Comparison of ENCODE assay signal across 17 cellular contexts in genomic region chr9:109317311-109317978, GRCh38. TPM values are rescaled to one million over a fixed set of nuclear protein-coding genes. Genes with fewer than 3 reads are reported as not detected.
A peak's percentile ranks its signal among the peaks of the same experiment; 100 is the strongest.
DNase-seq lines count a peak whose midpoint lies in the region; ATAC-seq and TF ChIP-seq lines count a peak whose summit lies in the region.
"Had no signal": no experiment of that assay in that cellular context is flagged by ENCODE, and none has a peak within 500 bp of the region (broad histone marks: within the 10 kb centered on the region; RNA-seq: fewer than 3 reads in every experiment).

No MANE protein-coding gene starts in this region.

- H4K20me1 ChIP-seq in neural progenitor cell (ENCODE audit: low read depth): peaks cover 33% of the 10 kb centered on the region

- in situ Hi-C loops in G401 (cut with HindIII; ENCODE audit: low sequenced_read_pairs) (no loop called here), gastrocnemius medialis (cut with MboI; ENCODE audit: low sequenced_read_pairs in 4 of 4) (loop anchor here in 3 of 4 donors (5.0 to 10.0 kb wide), 2 partner anchors 70 to 213 kb away; no protein-coding TSS in a partner anchor)

- TF ChIP-seq POLR2A in gastrocnemius medialis (IDR thresholded peaks at IDR 0.05): no peak

- H3K36me3 ChIP-seq in neural progenitor cell (no peaks in the 10 kb centered on the region), gastrocnemius medialis (no peaks in the 10 kb centered on the region)
- H3K36me3 ChIP-seq: MG63 had no signal

- no peak for ATAC-seq in gastrocnemius medialis
- ATAC-seq in GM21786 (IDR thresholded peaks at IDR 0.05; ENCODE audit: unreplicated experiment): no peak

- H3K4me3 ChIP-seq in neural progenitor cell: no peak overlapping the region
- H3K4me3 ChIP-seq in gastrocnemius medialis: no peak overlapping the region
- H3K4me3 ChIP-seq: MG63 had no signal

- TF ChIP-seq CTCF in neural progenitor cell (IDR thresholded peaks at IDR 0.05) (no peak), gastrocnemius medialis (IDR thresholded peaks at IDR 0.05 in 4 of 5, conservative IDR thresholded peaks at IDR 0.05 in 1 of 5) (no peak)

- peaks cover 32% of the 10 kb centered on the region for H3K4me1 ChIP-seq in neural progenitor cell
- H3K4me1 ChIP-seq in gastrocnemius medialis: peaks cover 15 to 21% of the 10 kb centered on the region in 2 donors

- peaks cover 41% of the 10 kb centered on the region for H3K27me3 Mint-ChIP-seq in neural progenitor cell (ENCODE audit: insufficient read depth, low read depth)
- peaks cover 84% of the 10 kb centered on the region for H3K27me3 Mint-ChIP-seq in activated T-cell treated with anti-CD3 and anti-CD28 coated beads, Interleukin-2, amount 50 U/mL, for 24 hours

- intact Hi-C loops in gastrocnemius medialis (cut with DNase I; ENCODE audit: low total_unique reads): loop anchor here (2.0 to 10.0 kb wide), 2 partner anchors 45 to 223 kb away; no protein-coding TSS in a partner anchor

- no peaks in the 10 kb centered on the region for H3K9me3 Mint-ChIP-seq in neural progenitor cell
- no peaks in the 10 kb centered on the region for H3K9me3 Mint-ChIP-seq in activated T-cell treated with anti-CD3 and anti-CD28 coated beads, Interleukin-2, amount 50 U/mL, for 24 hours
- H3K9me3 Mint-ChIP-seq: activated naive CD4-positive, alpha-beta T cell treated with anti-CD3 and anti-CD28 coated beads, Interleukin-2, amount 50 U/mL, for 24 hours; memory B cell had no signal

- no peaks in the 10 kb centered on the region for H3K36me3 Mint-ChIP-seq in neural progenitor cell
- H3K36me3 Mint-ChIP-seq in activated T-cell treated with anti-CD3 and anti-CD28 coated beads, Interleukin-2, amount 50 U/mL, for 24 hours (ENCODE audit: low read depth): no peaks in the 10 kb centered on the region
- H3K36me3 Mint-ChIP-seq: activated naive CD4-positive, alpha-beta T cell treated with anti-CD3 and anti-CD28 coated beads, Interleukin-2, amount 50 U/mL, for 24 hours; memory B cell had no signal

- H3K27ac ChIP-seq in neural progenitor cell (no peak overlapping the region), gastrocnemius medialis (peak overlapping the region in 2 of 4 donors; percentile 47 to 52)
- H3K27ac ChIP-seq: HL-60 had no signal

- H3K9ac ChIP-seq in neural progenitor cell: no peak overlapping the region

- H3K4me3 Mint-ChIP-seq in neural progenitor cell: peak overlapping the region; percentile 15
- no peak overlapping the region for H3K4me3 Mint-ChIP-seq in activated T-cell treated with anti-CD3 and anti-CD28 coated beads, Interleukin-2, amount 50 U/mL, for 24 hours
- H3K4me3 Mint-ChIP-seq: activated naive CD4-positive, alpha-beta T cell treated with anti-CD3 and anti-CD28 coated beads, Interleukin-2, amount 50 U/mL, for 24 hours; memory B cell had no signal

- H3K4me2 ChIP-seq in neural progenitor cell: peak overlapping the region; percentile 98

- peaks cover 32% of the 10 kb centered on the region for H3K4me1 Mint-ChIP-seq in neural progenitor cell
- peaks cover 15% of the 10 kb centered on the region for H3K4me1 Mint-ChIP-seq in activated T-cell treated with anti-CD3 and anti-CD28 coated beads, Interleukin-2, amount 50 U/mL, for 24 hours (ENCODE audit: low read depth)

- no peak overlapping the region for H3K27ac Mint-ChIP-seq in neural progenitor cell
- H3K27ac Mint-ChIP-seq in activated T-cell treated with anti-CD3 and anti-CD28 coated beads, Interleukin-2, amount 50 U/mL, for 24 hours: no peak overlapping the region
- H3K27ac Mint-ChIP-seq: activated naive CD4-positive, alpha-beta T cell treated with anti-CD3 and anti-CD28 coated beads, Interleukin-2, amount 50 U/mL, for 24 hours; memory B cell had no signal

- H3K9me3 ChIP-seq in neural progenitor cell (ENCODE audit: low read depth): no peaks in the 10 kb centered on the region
- no peaks in the 10 kb centered on the region for H3K9me3 ChIP-seq in gastrocnemius medialis
- H3K9me3 ChIP-seq: MG63 had no signal

- H3K27me3 ChIP-seq in neural progenitor cell (peaks cover 35% of the 10 kb centered on the region), gastrocnemius medialis (peaks cover 4 to 7% (median 4%) of the 10 kb centered on the region in 3 donors)
- H3K27me3 ChIP-seq: MG63 had no signal

- DNase-seq in G401 (ENCODE audit: low spot score) (peak; percentile 51), NCI-H2029 (lab: John Stamatoyannopoulos, UW) (peak; percentile 86), cerebellar cortex (ENCODE audit: low spot score) (peak; percentile 40), neural progenitor cell (ENCODE audit: low spot score) (peak; percentile 23), gastrocnemius medialis (no peak), amniotic stem cell (lab: John Stamatoyannopoulos, UW) (no peak)
- DNase-seq in activated T-cell treated with anti-CD3 and anti-CD28 coated beads, Interleukin-2, amount 50 U/mL, for 24 hours: no peak
- DNase-seq: EL; hippocampal formation; MG63; NCI-H774; posterior cingulate gyrus; stimulated activated CD4-positive, alpha-beta T cell treated with anti-CD3 and anti-CD28 coated beads, Interleukin-1b, Interleukin-23, amount 100 ng/mL, for 48 hours had no signal

- H2AFZ ChIP-seq in neural progenitor cell (replicated peaks): no peak overlapping the region

- peaks cover 13% of the 10 kb centered on the region for H3F3A ChIP-seq in neural progenitor cell (ENCODE audit: low read depth)

- peaks cover 10% of the 10 kb centered on the region for H3K79me2 ChIP-seq in neural progenitor cell (ENCODE audit: low read depth)

RNA-seq across cellular contexts. Expression of gene EPB41L4B, which starts 3.4 kb away (rescaled TPM):
- total RNA-seq in G401 (2014; rRNA removed; shearing (Covaris generic)): 3.2 and 6.5 TPM in 2 replicates
- total RNA-seq in neural progenitor cell (ENCODE audit: low replicate concordance) (5.0 and 6.2 TPM in 2 replicates), gastrocnemius medialis (1 to 10 TPM; 3.8 to 6.9 (median 6.1) TPM)

Comparison
In these comparisons a context has a peak if more than half of its experiments do, and no peak if none do; other contexts are left out.
1. DNase-seq: peak in G401 (single experiment), NCI-H2029 (single experiment), cerebellar cortex (single experiment) and neural progenitor cell (single experiment); none in gastrocnemius medialis (0 of 2), amniotic stem cell (single experiment) and activated T-cell treated with anti-CD3 and anti-CD28 coated beads, Interleukin-2, amount 50 U/mL, for 24 hours (single experiment).